In genomic region chr5:76529464-76530344, GRCh38 we compare ENCODE assay signal across 1 cellular context.
TF ChIP-seq lines count a peak whose summit lies in the region.

No MANE protein-coding gene starts in this region.

TF ChIP-seq in K562, 482 proteins besides CTCF, POLR2A, EP300 and RAD21 (continued from another document):
- TF ChIP-seq ZBTB40 (IDR thresholded peaks at IDR 0.05) (peak; percentile 90), ZBTB40 (CRISPR knock-in tag; IDR thresholded peaks at IDR 0.05) (peak; percentile 76), E2F1 (CRISPR knock-in tag; IDR thresholded peaks at IDR 0.05) (no peak), ARID1B (IDR thresholded peaks at IDR 0.05) (peak; percentile 51; the same call in 1 of the 2 replicates), NCOA4 (IDR thresholded peaks at IDR 0.05; ENCODE audit: partially characterized antibody) (no peak), TEAD4 (IDR thresholded peaks at IDR 0.05; ENCODE audit: low read length) (peak; percentile 61; the same call in 1 of the 2 replicates), TEAD4 (CRISPR knock-in tag; IDR thresholded peaks at IDR 0.05; ENCODE audit: borderline replicate concordance) (no peak), PBX2 (CRISPR knock-in tag; IDR thresholded peaks at IDR 0.05; ENCODE audit: low read depth) (no peak), PBX2 (tag; conservative IDR thresholded peaks at IDR 0.05; ENCODE audit: low read depth) (peak; percentile 77), TCF3 (CRISPR knock-in tag; IDR thresholded peaks at IDR 0.05) (peak; percentile 69), CBFA2T3 (IDR thresholded peaks at IDR 0.05) (peak; percentile 74), MEIS2 (IDR thresholded peaks at IDR 0.05; ENCODE audit: partially characterized antibody) (peak; percentile 73), PKNOX1 (IDR thresholded peaks at IDR 0.05) (peak; percentile 58)
- TF ChIP-seq, protein P1, sequence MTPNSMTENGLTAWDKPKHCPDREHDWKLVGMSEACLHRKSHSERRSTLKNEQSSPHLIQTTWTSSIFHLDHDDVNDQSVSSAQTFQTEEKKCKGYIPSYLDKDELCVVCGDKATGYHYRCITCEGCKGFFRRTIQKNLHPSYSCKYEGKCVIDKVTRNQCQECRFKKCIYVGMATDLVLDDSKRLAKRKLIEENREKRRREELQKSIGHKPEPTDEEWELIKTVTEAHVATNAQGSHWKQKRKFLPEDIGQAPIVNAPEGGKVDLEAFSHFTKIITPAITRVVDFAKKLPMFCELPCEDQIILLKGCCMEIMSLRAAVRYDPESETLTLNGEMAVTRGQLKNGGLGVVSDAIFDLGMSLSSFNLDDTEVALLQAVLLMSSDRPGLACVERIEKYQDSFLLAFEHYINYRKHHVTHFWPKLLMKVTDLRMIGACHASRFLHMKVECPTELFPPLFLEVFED (CRISPR knock-in tag; conservative IDR thresholded peaks at IDR 0.05) = no peak
